ENCODE assay signal across 17 cellular contexts in the genomic region with DNA sequence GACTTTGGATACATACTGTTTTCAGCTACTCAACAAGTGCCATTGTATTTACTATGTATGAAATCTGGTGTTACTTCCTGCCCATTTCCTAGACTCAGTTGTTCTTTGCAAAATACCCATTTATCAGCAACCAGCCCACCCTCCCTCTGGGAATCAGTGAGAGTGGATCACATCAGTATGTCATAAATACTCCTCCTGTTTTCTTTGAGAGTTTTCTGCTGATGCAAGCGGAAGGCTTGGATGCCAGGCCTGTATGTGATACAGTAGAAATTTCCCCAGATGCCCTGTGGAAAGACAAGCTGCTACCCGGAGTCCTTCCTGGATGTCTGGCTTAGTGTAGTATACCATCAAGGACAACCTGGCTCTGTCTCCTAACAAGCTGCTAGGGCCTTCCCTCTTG. TPM values are rescaled to one million over a fixed set of nuclear protein-coding genes. Genes with fewer than 3 reads are reported as not detected.
DNase-seq lines count a peak whose midpoint lies in the region; ATAC-seq and TF ChIP-seq lines count a peak whose summit lies in the region.
"Had no signal": no experiment of that assay in that cellular context is flagged by ENCODE, and none has a peak within 500 bp of the region (broad histone marks: within the 10 kb centered on the region; RNA-seq: fewer than 3 reads in every experiment).

No MANE protein-coding gene starts in this region.

- 77 to 87% (median 82%) methylated on average over 2 of the region's 2 CpGs for WGBS in spleen, 5 donors

- peak overlapping the region; percentile 37 for H3K4me3 Mint-ChIP-seq in activated CD8-positive, alpha-beta memory T cell treated with anti-CD3 and anti-CD28 coated beads, Interleukin-2, amount 10 ng/mL, durations not matched to agents 7 days and 5 days
- H3K4me3 Mint-ChIP-seq in activated naive CD8-positive, alpha-beta T cell treated with anti-CD3 and anti-CD28 coated beads, Interleukin-2, amount 50 U/mL, for 24 hours: peak overlapping the region; percentile 67
- H3K4me3 Mint-ChIP-seq: H9, mesothelial cell of epicardium had no signal

- H3K27me3 ChIP-seq in Peyer's patch: no peaks in the 10 kb centered on the region
- H3K27me3 ChIP-seq in spleen (replicated peaks in 1 of 7): no peaks in the 10 kb centered on the region
- H3K27me3 ChIP-seq: breast epithelium had no signal

- peak overlapping the region; percentile 94 for H3K27ac Mint-ChIP-seq in activated CD8-positive, alpha-beta memory T cell treated with anti-CD3 and anti-CD28 coated beads, Interleukin-2, amount 10 ng/mL, durations not matched to agents 7 days and 5 days
- peak overlapping the region; percentile 83 for H3K27ac Mint-ChIP-seq in activated naive CD8-positive, alpha-beta T cell treated with anti-CD3 and anti-CD28 coated beads, Interleukin-2, amount 50 U/mL, for 24 hours
- H3K27ac Mint-ChIP-seq: H9, mesothelial cell of epicardium had no signal

- peaks cover 30% of the 10 kb centered on the region for H3K36me3 Mint-ChIP-seq in activated CD8-positive, alpha-beta memory T cell treated with anti-CD3 and anti-CD28 coated beads, Interleukin-2, amount 10 ng/mL, durations not matched to agents 7 days and 5 days
- peaks cover 27% of the 10 kb centered on the region for H3K36me3 Mint-ChIP-seq in activated naive CD8-positive, alpha-beta T cell treated with anti-CD3 and anti-CD28 coated beads, Interleukin-2, amount 50 U/mL, for 24 hours (ENCODE audit: low read depth)
- H3K36me3 Mint-ChIP-seq: mesothelial cell of epicardium had no signal

- H3K36me3 ChIP-seq in Peyer's patch (no peaks in the 10 kb centered on the region), spleen (peaks cover 0 to 3% (median 0%) of the 10 kb centered on the region in 6 donors)
- H3K36me3 ChIP-seq: breast epithelium had no signal

- ATAC-seq in activated CD8-positive, alpha-beta memory T cell treated with anti-CD3 and anti-CD28 coated beads, Interleukin-2, amount 10 ng/mL, durations not matched to agents 7 days and 5 days: peak; percentile 2
- no peak for ATAC-seq in activated naive CD8-positive, alpha-beta T cell treated with anti-CD3 and anti-CD28 coated beads, Interleukin-2, amount 50 U/mL, for 24 hours

- no peaks in the 10 kb centered on the region for H3K27me3 Mint-ChIP-seq in activated CD8-positive, alpha-beta memory T cell treated with anti-CD3 and anti-CD28 coated beads, Interleukin-2, amount 10 ng/mL, durations not matched to agents 7 days and 5 days
- no peaks in the 10 kb centered on the region for H3K27me3 Mint-ChIP-seq in activated naive CD8-positive, alpha-beta T cell treated with anti-CD3 and anti-CD28 coated beads, Interleukin-2, amount 50 U/mL, for 24 hours

- CTCF ChIA-PET in activated CD8-positive, alpha-beta memory T cell treated with anti-CD3 and anti-CD28 coated beads, Interleukin-2, amount 10 ng/mL, durations not matched to agents 7 days and 5 days (lab: Charles Lee): interaction anchor here (0.6 to 11.1 kb wide), 7 partner anchors 14 to 478 kb away, joined by 3 to 100 read pairs (median 3); no protein-coding TSS in a partner anchor

- intact Hi-C loops in spleen (cut with DNase I; ENCODE audit: low total_unique reads): no loop called here

- H3K27ac ChIP-seq in Peyer's patch (peak overlapping the region in 3 of 4 donors; percentile 2 to 61 (median 55)), spleen (peak overlapping the region; percentile 10 to 95 (median 91))
- H3K27ac ChIP-seq: breast epithelium, RWPE1 had no signal

- peaks cover 64% of the 10 kb centered on the region for H3K4me1 Mint-ChIP-seq in activated CD8-positive, alpha-beta memory T cell treated with anti-CD3 and anti-CD28 coated beads, Interleukin-2, amount 10 ng/mL, durations not matched to agents 7 days and 5 days
- peaks cover 67% of the 10 kb centered on the region for H3K4me1 Mint-ChIP-seq in activated naive CD8-positive, alpha-beta T cell treated with anti-CD3 and anti-CD28 coated beads, Interleukin-2, amount 50 U/mL, for 24 hours
- H3K4me1 Mint-ChIP-seq: H9, mesothelial cell of epicardium had no signal

- TF ChIP-seq POLR2A in Peyer's patch (IDR thresholded peaks at IDR 0.05) (no peak), spleen (IDR thresholded peaks at IDR 0.05) (no peak)

- H3K4me1 ChIP-seq in Peyer's patch (peaks cover 0 to 3% (median 0%) of the 10 kb centered on the region in 4 donors), spleen (peaks cover 3 to 73% (median 50%) of the 10 kb centered on the region in 6 donors)
- H3K4me1 ChIP-seq: breast epithelium had no signal

- no peak for TF ChIP-seq CTCF in Peyer's patch (IDR thresholded peaks at IDR 0.05)
- TF ChIP-seq CTCF in spleen (IDR thresholded peaks at IDR 0.05 in 8 of 11, conservative IDR thresholded peaks at IDR 0.05 in 3 of 11): no peak

- H3K9me3 ChIP-seq in Peyer's patch (no peaks in the 10 kb centered on the region), spleen (no peaks in the 10 kb centered on the region)
- H3K9me3 ChIP-seq: breast epithelium had no signal

- H3K4me3 ChIP-seq in Peyer's patch: no peak overlapping the region
- no peak overlapping the region for H3K4me3 ChIP-seq in spleen
- H3K4me3 ChIP-seq: breast epithelium had no signal

- H3K9me3 Mint-ChIP-seq in activated CD8-positive, alpha-beta memory T cell treated with anti-CD3 and anti-CD28 coated beads, Interleukin-2, amount 10 ng/mL, durations not matched to agents 7 days and 5 days (ENCODE audit: low read depth): peaks cover 6% of the 10 kb centered on the region
- H3K9me3 Mint-ChIP-seq in activated naive CD8-positive, alpha-beta T cell treated with anti-CD3 and anti-CD28 coated beads, Interleukin-2, amount 50 U/mL, for 24 hours: peaks cover 13% of the 10 kb centered on the region
- H3K9me3 Mint-ChIP-seq: H9 had no signal

- DNase-seq in activated CD8-positive, alpha-beta memory T cell treated with anti-CD3 and anti-CD28 coated beads, Interleukin-2, amount 10 ng/mL, durations not matched to agents 7 days and 5 days: no peak
- DNase-seq in activated CD8-positive, alpha-beta memory T cell treated with anti-CD3 and anti-CD28 coated beads, Interleukin-2, amount 50 U/mL, for 48 hours: no peak
- peak in 1 of 3 donors; percentile 18 for DNase-seq in Peyer's patch
- no peak for DNase-seq in activated naive CD8-positive, alpha-beta T cell treated with anti-CD3 and anti-CD28 coated beads, Interleukin-2, amount 50 U/mL, for 24 hours
- DNase-seq in spleen: no peak
- DNase-seq in NCI-H1930 (lab: John Stamatoyannopoulos, UW): no peak
- DNase-seq in NCI-H2227 (lab: John Stamatoyannopoulos, UW; ENCODE audit: unreplicated experiment): no peak
- no peak for DNase-seq in NCI-H1694 (lab: John Stamatoyannopoulos, UW)
- DNase-seq: activated CD4-positive, alpha-beta T cell treated with anti-CD3 and anti-CD28 coated beads, Interleukin-2, amount 50 U/mL, for 1 hour; COR-L47; H9; hippocampal formation; NCI-H774; occipital lobe had no signal

RNA-seq across cellular contexts. Expression of gene PTPRC, which starts 2.4 kb away (rescaled TPM):
- total RNA-seq in activated CD8-positive, alpha-beta memory T cell treated with anti-CD3 and anti-CD28 coated beads, Interleukin-2, amount 10 ng/mL, durations not matched to agents 7 days and 5 days: 100 to 1,000 TPM; 556 to 674 TPM
- total RNA-seq in Peyer's patch (100 to 1,000 TPM in 1 of 4 donors, 10 to 100 TPM in 3; 13.3 to 127 (median 22.1) TPM), spleen (100 to 1,000 TPM; 439 to 716 (median 526) TPM)
- polyA plus RNA-seq in spleen: 10 to 100 TPM; 79.2 to 99.3 (median 92.4) TPM
- total RNA-seq: H9, mesothelial cell of epicardium had no signal
